39 cellular contexts compared by ENCODE assay signal in genomic region chr3:100780223-100780622, GRCh38.
"Had no signal": no experiment of that assay in that cellular context is flagged by ENCODE, and none has a peak within 500 bp of the region (broad histone marks: within the 10 kb centered on the region; RNA-seq: fewer than 3 reads in every experiment).

No MANE protein-coding gene starts in this region.

- H3K4me1 Mint-ChIP-seq: activated naive CD4-positive, alpha-beta T cell treated with anti-CD3 and anti-CD28 coated beads, Interleukin-2, amount 10 ng/mL, durations not matched to agents 7 days and 5 days; activated naive CD4-positive, alpha-beta T cell treated with anti-CD3 and anti-CD28 coated beads, Interleukin-2, amount 50 U/mL, for 24 hours; activated naive CD8-positive, alpha-beta T cell treated with anti-CD3 and anti-CD28 coated beads for 36 hours; activated naive CD8-positive, alpha-beta T cell treated with anti-CD3 and anti-CD28 coated beads, Interleukin-2, amount 10 ng/mL, durations not matched to agents 7 days and 5 days; activated naive CD8-positive, alpha-beta T cell treated with anti-CD3 and anti-CD28 coated beads, Interleukin-2, amount 50 U/mL, for 24 hours; activated T-helper 17 cell treated with anti-CD3 and anti-CD28 coated beads, Interleukin-2, amount 50 U/mL, for 72 hours; central memory CD8-positive, alpha-beta T cell had no signal

- H3K36me3 ChIP-seq: adrenal gland, brain microvascular endothelial cell, breast epithelium, cardiac muscle cell had no signal

- H3K4me1 ChIP-seq: adrenal gland, body of pancreas, breast epithelium had no signal

- H3K27ac Mint-ChIP-seq: activated naive CD4-positive, alpha-beta T cell treated with anti-CD3 and anti-CD28 coated beads for 36 hours; activated naive CD4-positive, alpha-beta T cell treated with anti-CD3 and anti-CD28 coated beads, Interleukin-2, amount 10 ng/mL, durations not matched to agents 7 days and 5 days; activated naive CD4-positive, alpha-beta T cell treated with anti-CD3 and anti-CD28 coated beads, Interleukin-2, amount 50 U/mL, for 24 hours; activated naive CD4-positive, alpha-beta T cell treated with anti-CD3 and anti-CD28 coated beads, Interleukin-2, amount 50 U/mL, for 72 hours; activated naive CD8-positive, alpha-beta T cell; activated naive CD8-positive, alpha-beta T cell treated with anti-CD3 and anti-CD28 coated beads for 36 hours; activated naive CD8-positive, alpha-beta T cell treated with anti-CD3 and anti-CD28 coated beads, Interleukin-2, amount 10 ng/mL, durations not matched to agents 7 days and 5 days; activated naive CD8-positive, alpha-beta T cell treated with anti-CD3 and anti-CD28 coated beads, Interleukin-2, amount 50 U/mL, for 24 hours; activated T-cell treated with anti-CD3 and anti-CD28 coated beads, Interleukin-2, amount 50 U/mL, for 24 hours; activated T-cell treated with anti-CD3 and anti-CD28 coated beads, Interleukin-2, amount 50 U/mL, for 72 hours; activated T-helper 1 cell treated with anti-CD3 and anti-CD28 coated beads, Interleukin-12 subunit alpha, Interleukin-12 subunit beta, Interleukin-2, Interleukin-4 antibody, amounts not matched to agents 30 ng/mL and 10 ng/mL and 1 ng/mL, durations not matched to agents 14 hours and 24 hours and 36 hours; activated T-helper 17 cell treated with anti-CD3 and anti-CD28 coated beads, Interleukin-2, amount 50 U/mL, for 72 hours; activated T-helper 2 cell treated with anti-CD3 and anti-CD28 coated beads, Interferon-gamma antibody, Interleukin-2, Interleukin-4, amounts not matched to agents 10 μg/mL and 5 μg/mL and 100 μg/mL, durations not matched to agents 14 hours and 24 hours and 36 hours; brain had no signal

- H3K9me3 Mint-ChIP-seq: activated naive CD4-positive, alpha-beta T cell treated with anti-CD3 and anti-CD28 coated beads for 36 hours; activated naive CD8-positive, alpha-beta T cell treated with anti-CD3 and anti-CD28 coated beads, Interleukin-2, amount 10 ng/mL, durations not matched to agents 7 days and 5 days; activated T-cell treated with anti-CD3 and anti-CD28 coated beads, Interleukin-2, amount 50 U/mL, for 24 hours; activated T-cell treated with anti-CD3 and anti-CD28 coated beads, Interleukin-2, amount 50 U/mL, for 4 hours; activated T-helper 17 cell treated with anti-CD3 and anti-CD28 coated beads, Interleukin-2, amount 50 U/mL, for 72 hours had no signal

- H3K27ac ChIP-seq: adrenal gland, ascending aorta, body of pancreas, brain microvascular endothelial cell, breast epithelium, cardiac muscle cell had no signal

- ATAC-seq: activated naive CD4-positive, alpha-beta T cell treated with anti-CD3 and anti-CD28 coated beads, Interleukin-2, amount 50 U/mL, for 72 hours; activated naive CD8-positive, alpha-beta T cell treated with anti-CD3 and anti-CD28 coated beads, Interleukin-2, amount 50 U/mL, for 24 hours; activated T-cell treated with anti-CD3 and anti-CD28 coated beads, Interleukin-2, amount 50 U/mL, for 4 hours; activated T-cell treated with anti-CD3 and anti-CD28 coated beads, Interleukin-2, amount 50 U/mL, for 72 hours; activated T-helper 17 cell treated with anti-CD3 and anti-CD28 coated beads, Interleukin-2, amount 50 U/mL, for 72 hours; body of pancreas had no signal

- H3K27me3 ChIP-seq: adrenal gland, ascending aorta, body of pancreas, brain microvascular endothelial cell, breast epithelium, cardiac muscle cell had no signal

- DNase-seq: activated effector memory CD4-positive, alpha-beta T cell treated with anti-CD3 and anti-CD28 coated beads, Interleukin-2, amount 50 U/mL, for 16 hours; activated effector memory CD4-positive, alpha-beta T cell treated with Interleukin-2 at 50 U/mL for 16 hours; activated gamma-delta T cell; activated gamma-delta T cell treated with Interleukin-2 at 50 U/mL for 16 hours; activated naive CD4-positive, alpha-beta T cell; activated naive CD4-positive, alpha-beta T cell treated with anti-CD3 and anti-CD28 coated beads for 36 hours; activated naive CD4-positive, alpha-beta T cell treated with anti-CD3 and anti-CD28 coated beads, Interleukin-2, amount 10 ng/mL, durations not matched to agents 7 days and 5 days; activated naive CD4-positive, alpha-beta T cell treated with anti-CD3 and anti-CD28 coated beads, Interleukin-2, amount 50 U/mL, for 16 hours; activated naive CD4-positive, alpha-beta T cell treated with Interleukin-2 at 50 U/mL for 16 hours; activated naive CD8-positive, alpha-beta T cell treated with anti-CD3 and anti-CD28 coated beads for 36 hours; activated naive CD8-positive, alpha-beta T cell treated with anti-CD3 and anti-CD28 coated beads, Interleukin-2, amount 10 ng/mL, durations not matched to agents 7 days and 5 days; activated naive CD8-positive, alpha-beta T cell treated with anti-CD3 and anti-CD28 coated beads, Interleukin-2, amount 50 U/mL, for 24 hours; activated T-cell treated with anti-CD3 and anti-CD28 coated beads for 4 hours; activated T-cell treated with anti-CD3 and anti-CD28 coated beads, Interleukin-2, amount 50 U/mL, for 1 hour; activated T-cell treated with anti-CD3 and anti-CD28 coated beads, Interleukin-2, amount 50 U/mL, for 24 hours; activated T-cell treated with anti-CD3 and anti-CD28 coated beads, Interleukin-2, amount 50 U/mL, for 4 hours; activated T-cell treated with anti-CD3 and anti-CD28 coated beads, Interleukin-2, amount 50 U/mL, for 48 hours; activated T-cell treated with anti-CD3 and anti-CD28 coated beads, Interleukin-2, amount 50 U/mL, for 72 hours; adrenal gland; amniotic stem cell; amygdala; anterior cingulate cortex; aorta; body of pancreas; brain microvascular endothelial cell; caudate nucleus; central memory CD4-positive, alpha-beta T cell; cerebellar nuclear complex had no signal

- H3K4me3 Mint-ChIP-seq: activated naive CD4-positive, alpha-beta T cell treated with anti-CD3 and anti-CD28 coated beads for 36 hours; activated naive CD4-positive, alpha-beta T cell treated with anti-CD3 and anti-CD28 coated beads, Interleukin-2, amount 10 ng/mL, durations not matched to agents 7 days and 5 days; activated naive CD4-positive, alpha-beta T cell treated with anti-CD3 and anti-CD28 coated beads, Interleukin-2, amount 50 U/mL, for 24 hours; activated naive CD8-positive, alpha-beta T cell; activated naive CD8-positive, alpha-beta T cell treated with anti-CD3 and anti-CD28 coated beads for 36 hours; activated naive CD8-positive, alpha-beta T cell treated with anti-CD3 and anti-CD28 coated beads, Interleukin-2, amount 10 ng/mL, durations not matched to agents 7 days and 5 days; activated naive CD8-positive, alpha-beta T cell treated with anti-CD3 and anti-CD28 coated beads, Interleukin-2, amount 50 U/mL, for 24 hours; activated T-cell treated with anti-CD3 and anti-CD28 coated beads, Interleukin-2, amount 50 U/mL, for 24 hours; activated T-cell treated with anti-CD3 and anti-CD28 coated beads, Interleukin-2, amount 50 U/mL, for 4 hours; activated T-cell treated with anti-CD3 and anti-CD28 coated beads, Interleukin-2, amount 50 U/mL, for 72 hours; activated T-helper 1 cell treated with anti-CD3 and anti-CD28 coated beads, Interleukin-12 subunit alpha, Interleukin-12 subunit beta, Interleukin-2, Interleukin-4 antibody, amounts not matched to agents 30 ng/mL and 10 ng/mL and 1 ng/mL, durations not matched to agents 14 hours and 24 hours and 36 hours; activated T-helper 17 cell treated with anti-CD3 and anti-CD28 coated beads, Interleukin-2, amount 50 U/mL, for 72 hours; brain; central memory CD8-positive, alpha-beta T cell had no signal

- H3K4me3 ChIP-seq: adrenal gland, ascending aorta, body of pancreas, breast epithelium, cardiac muscle cell had no signal

- H3K9me3 ChIP-seq: adrenal gland, body of pancreas had no signal

- H3K27me3 Mint-ChIP-seq: activated naive CD4-positive, alpha-beta T cell treated with anti-CD3 and anti-CD28 coated beads, Interleukin-2, amount 50 U/mL, for 24 hours; activated naive CD8-positive, alpha-beta T cell; activated naive CD8-positive, alpha-beta T cell treated with anti-CD3 and anti-CD28 coated beads for 36 hours; activated naive CD8-positive, alpha-beta T cell treated with anti-CD3 and anti-CD28 coated beads, Interleukin-2, amount 10 ng/mL, durations not matched to agents 7 days and 5 days; activated naive CD8-positive, alpha-beta T cell treated with anti-CD3 and anti-CD28 coated beads, Interleukin-2, amount 50 U/mL, for 24 hours; activated T-cell treated with anti-CD3 and anti-CD28 coated beads, Interleukin-2, amount 50 U/mL, for 24 hours; activated T-helper 17 cell treated with anti-CD3 and anti-CD28 coated beads, Interleukin-2, amount 50 U/mL, for 72 hours; brain had no signal

- H3K36me3 Mint-ChIP-seq: activated naive CD4-positive, alpha-beta T cell treated with anti-CD3 and anti-CD28 coated beads, Interleukin-2, amount 10 ng/mL, durations not matched to agents 7 days and 5 days; activated naive CD4-positive, alpha-beta T cell treated with anti-CD3 and anti-CD28 coated beads, Interleukin-2, amount 50 U/mL, for 24 hours; activated naive CD4-positive, alpha-beta T cell treated with anti-CD3 and anti-CD28 coated beads, Interleukin-2, amount 50 U/mL, for 72 hours; activated naive CD8-positive, alpha-beta T cell; activated naive CD8-positive, alpha-beta T cell treated with anti-CD3 and anti-CD28 coated beads for 36 hours; activated naive CD8-positive, alpha-beta T cell treated with anti-CD3 and anti-CD28 coated beads, Interleukin-2, amount 10 ng/mL, durations not matched to agents 7 days and 5 days had no signal
